7 cellular contexts compared by ENCODE assay signal in genomic region chr6:163416640-163417253, GRCh38. TPM values are rescaled to one million over a fixed set of nuclear protein-coding genes. Genes with fewer than 3 reads are reported as not detected.
DNase-seq lines count a peak whose midpoint lies in the region; TF ChIP-seq lines count a peak whose summit lies in the region.

No MANE protein-coding gene starts in this region.

- TF ChIP-seq CTCF in dorsolateral prefrontal cortex (IDR thresholded peaks at IDR 0.05 in 54 of 56, conservative IDR thresholded peaks at IDR 0.05 in 2 of 56; ENCODE audit: low read depth in 1 of 56, partially characterized antibody in 56 of 56), result peak; percentile 56 to 99 (median 76)

- H3K36me3 Mint-ChIP-seq in T-helper 2 cell treated with Interferon-gamma antibody and Interleukin-4, amounts not matched to agents 5 μg/mL and 100 μg/mL, for 36 hours (ENCODE audit: low read depth), result peaks cover 1% of the 10 kb centered on the region

- no peaks in the 10 kb centered on the region for H3K27me3 Mint-ChIP-seq in T-helper 2 cell treated with Interferon-gamma antibody and Interleukin-4, amounts not matched to agents 5 μg/mL and 100 μg/mL, for 36 hours (ENCODE audit: low read depth)

- TF ChIP-seq RAD21 in Ishikawa (IDR thresholded peaks at IDR 0.05; ENCODE audit: low read depth), result peak; percentile 51

- peak overlapping the region; percentile 53 to 98 (median 86) for H3K4me3 ChIP-seq in dorsolateral prefrontal cortex

- H3K4me1 Mint-ChIP-seq in T-helper 2 cell treated with Interferon-gamma antibody and Interleukin-4, amounts not matched to agents 5 μg/mL and 100 μg/mL, for 36 hours (ENCODE audit: low read depth), result peaks cover 35% of the 10 kb centered on the region

- TF ChIP-seq EP300 in Ishikawa (IDR thresholded peaks at IDR 0.05; ENCODE audit: borderline replicate concordance), result no peak

- peak overlapping the region; percentile 89 for H3K27ac Mint-ChIP-seq in T-helper 2 cell treated with Interferon-gamma antibody and Interleukin-4, amounts not matched to agents 5 μg/mL and 100 μg/mL, for 36 hours

- no peaks in the 10 kb centered on the region for H3K9me3 Mint-ChIP-seq in T-helper 2 cell treated with Interferon-gamma antibody and Interleukin-4, amounts not matched to agents 5 μg/mL and 100 μg/mL, for 36 hours

- no peaks in the 10 kb centered on the region for H3K27me3 ChIP-seq in dorsolateral prefrontal cortex

- peak overlapping the region; percentile 92 for H3K4me3 Mint-ChIP-seq in T-helper 2 cell treated with Interferon-gamma antibody and Interleukin-4, amounts not matched to agents 5 μg/mL and 100 μg/mL, for 36 hours

- DNase-seq in ELF-1 (ENCODE audit: low read depth, low spot score) (peak; percentile 68), dorsolateral prefrontal cortex (peak in 2 of 10 donors; percentile 39 to 51), medulla oblongata (ENCODE audit: extremely low spot score) (peak; percentile 93)
- DNase-seq in T-helper 2 cell treated with Interferon-gamma antibody and Interleukin-4, amounts not matched to agents 5 μg/mL and 100 μg/mL, for 36 hours (ENCODE audit: low spot score), result no peak
- no peak for DNase-seq in activated CD4-positive, CD25-positive, alpha-beta regulatory T cell (lab: John Stamatoyannopoulos, UW)

- intact Hi-C loops in dorsolateral prefrontal cortex (cut with DNase I), result loop anchor here (5.0 to 10.0 kb wide), 4 partner anchors 538 to 1511 kb away; no protein-coding TSS in a partner anchor

- H3K27ac ChIP-seq in dorsolateral prefrontal cortex (peak overlapping the region; percentile 91 to 100 (median 99)), temporal lobe (ENCODE audit: low read depth, low read length) (peak overlapping the region; percentile 99)

TF ChIP-seq in Ishikawa, 13 proteins besides CTCF, POLR2A, EP300 and RAD21:
- TF ChIP-seq TAF1 (IDR thresholded peaks at IDR 0.05; ENCODE audit: low read depth) (no peak), EGR1 (IDR thresholded peaks at IDR 0.05) (no peak), ZBTB7A (IDR thresholded peaks at IDR 0.05; ENCODE audit: low read depth) (no peak), TCF12 (IDR thresholded peaks at IDR 0.05; ENCODE audit: low read depth) (no peak), CEBPB (IDR thresholded peaks at IDR 0.05) (no peak), YY1 (IDR thresholded peaks at IDR 0.05; ENCODE audit: low read depth) (no peak), CREB1 (IDR thresholded peaks at IDR 0.05; ENCODE audit: low read depth) (no peak), REST (IDR thresholded peaks at IDR 0.05; ENCODE audit: low read depth) (0 out of 2 replicates have a peak, but pooled peaks have one; percentile 7), FOXM1 (IDR thresholded peaks at IDR 0.05; ENCODE audit: borderline replicate concordance, low read depth) (peak; percentile 56; the same call in 1 of the 2 replicates), MAX (IDR thresholded peaks at IDR 0.05) (peak; percentile 49), NFIC (IDR thresholded peaks at IDR 0.05) (peak; percentile 39; the same call in 1 of the 2 replicates), TEAD4 (IDR thresholded peaks at IDR 0.05) (peak; percentile 81), USF1 (IDR thresholded peaks at IDR 0.05) (no peak)

RNA-seq across cellular contexts. Expression of gene QKI, which starts 2.2 kb away (rescaled TPM):
- 1,000 to 10,000 TPM in 8 of 120 experiments, 100 to 1,000 TPM in 112; 292 to 1,535 (median 581) TPM for total RNA-seq in dorsolateral prefrontal cortex
- 198 TPM for total RNA-seq in temporal lobe

Comparison
In these comparisons a context has a peak if more than half of its experiments do, and no peak if none do; other contexts are left out.
1. DNase-seq: peak in ELF-1 (single experiment) and medulla oblongata (single experiment); none in T-helper 2 cell treated with Interferon-gamma antibody and Interleukin-4, amounts not matched to agents 5 μg/mL and 100 μg/mL, for 36 hours (single experiment) and activated CD4-positive, CD25-positive, alpha-beta regulatory T cell (0 of 4).